ENCODE assay signal across 9 cellular contexts in the genomic region with DNA sequence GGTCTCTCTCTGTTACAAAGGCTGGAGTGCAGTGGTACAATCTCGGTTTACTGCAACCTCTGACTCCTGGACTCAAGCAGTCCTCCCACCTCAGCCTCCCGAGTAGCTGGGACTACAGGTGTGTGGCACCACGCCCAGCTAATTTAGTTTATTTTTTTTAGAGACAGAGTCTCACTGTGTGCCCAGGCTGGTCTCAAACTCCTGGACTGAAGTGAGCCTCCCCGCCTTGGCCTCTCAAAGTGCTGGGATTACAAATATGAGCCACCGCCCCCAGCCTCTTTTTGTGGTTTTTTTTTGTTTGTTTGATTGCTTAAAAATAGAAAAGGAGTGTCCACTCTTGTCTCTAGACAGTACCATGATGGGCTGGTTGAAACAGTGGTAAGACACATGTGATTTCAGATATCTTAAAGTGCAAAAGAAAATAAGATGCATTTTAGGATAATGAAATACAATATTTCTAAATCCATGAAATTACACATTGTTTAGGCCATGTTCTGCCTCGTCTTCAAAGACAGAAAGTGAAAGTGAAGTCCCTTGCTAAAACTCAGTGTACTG. TPM values are rescaled to one million over a fixed set of nuclear protein-coding genes. Genes with fewer than 3 reads are reported as not detected.
DNase-seq lines count a peak whose midpoint lies in the region; ATAC-seq and TF ChIP-seq lines count a peak whose summit lies in the region.
"Had no signal": no experiment of that assay in that cellular context is flagged by ENCODE, and none has a peak within 500 bp of the region (broad histone marks: within the 10 kb centered on the region; RNA-seq: fewer than 3 reads in every experiment).

No MANE protein-coding gene starts in this region.

- H3K4me3 Mint-ChIP-seq in IgD-negative memory B cell, result peak overlapping the region; percentile 5 to 86 (median 72)
- peak overlapping the region; percentile 72 for H3K4me3 Mint-ChIP-seq in activated T-helper 17 cell treated with anti-CD3 and anti-CD28 coated beads, Interleukin-2, amount 50 U/mL, for 72 hours
- peak overlapping the region; percentile 69 for H3K4me3 Mint-ChIP-seq in stimulated activated memory B cell treated with anti-CD40 and anti-IgM and Interleukin-4, amounts not matched to agents 10 μg/mL and 1 μg/mL and 100 μg/mL, for 72 hours

- TF ChIP-seq CTCF in right atrium auricular region (IDR thresholded peaks at IDR 0.05), result no peak

- peaks cover 25 to 37% (median 32%) of the 10 kb centered on the region in 3 donors for H3K4me1 Mint-ChIP-seq in IgD-negative memory B cell
- H3K4me1 Mint-ChIP-seq in activated T-helper 17 cell treated with anti-CD3 and anti-CD28 coated beads, Interleukin-2, amount 50 U/mL, for 72 hours, result peaks cover 34% of the 10 kb centered on the region
- H3K4me1 Mint-ChIP-seq in stimulated activated memory B cell treated with anti-CD40 and anti-IgM and Interleukin-4, amounts not matched to agents 10 μg/mL and 1 μg/mL and 100 μg/mL, for 72 hours, result peaks cover 37% of the 10 kb centered on the region

- peak overlapping the region; percentile 1 to 88 (median 87) for H3K27ac Mint-ChIP-seq in IgD-negative memory B cell
- peak overlapping the region; percentile 64 for H3K27ac Mint-ChIP-seq in activated T-helper 17 cell treated with anti-CD3 and anti-CD28 coated beads, Interleukin-2, amount 50 U/mL, for 72 hours
- peak overlapping the region; percentile 88 for H3K27ac Mint-ChIP-seq in stimulated activated memory B cell treated with anti-CD40 and anti-IgM and Interleukin-4, amounts not matched to agents 10 μg/mL and 1 μg/mL and 100 μg/mL, for 72 hours

- H3K9me3 Mint-ChIP-seq in IgD-negative memory B cell, result no peaks in the 10 kb centered on the region
- H3K9me3 Mint-ChIP-seq in activated T-helper 17 cell treated with anti-CD3 and anti-CD28 coated beads, Interleukin-2, amount 50 U/mL, for 72 hours, result no peaks in the 10 kb centered on the region
- no peaks in the 10 kb centered on the region for H3K9me3 Mint-ChIP-seq in stimulated activated memory B cell treated with anti-CD40 and anti-IgM and Interleukin-4, amounts not matched to agents 10 μg/mL and 1 μg/mL and 100 μg/mL, for 72 hours

- peaks cover 6% of the 10 kb centered on the region for H3K27me3 Mint-ChIP-seq in IgD-negative memory B cell
- no peaks in the 10 kb centered on the region for H3K27me3 Mint-ChIP-seq in activated T-helper 17 cell treated with anti-CD3 and anti-CD28 coated beads, Interleukin-2, amount 50 U/mL, for 72 hours
- peaks cover 9% of the 10 kb centered on the region for H3K27me3 Mint-ChIP-seq in stimulated activated memory B cell treated with anti-CD40 and anti-IgM and Interleukin-4, amounts not matched to agents 10 μg/mL and 1 μg/mL and 100 μg/mL, for 72 hours

- H3K9me3 ChIP-seq in right atrium auricular region, result no peaks in the 10 kb centered on the region

- peaks cover 2% of the 10 kb centered on the region for H3K36me3 Mint-ChIP-seq in IgD-negative memory B cell
- H3K36me3 Mint-ChIP-seq in activated T-helper 17 cell treated with anti-CD3 and anti-CD28 coated beads, Interleukin-2, amount 50 U/mL, for 72 hours (ENCODE audit: low read depth), result peaks cover 5% of the 10 kb centered on the region
- H3K36me3 Mint-ChIP-seq in stimulated activated memory B cell treated with anti-CD40 and anti-IgM and Interleukin-4, amounts not matched to agents 10 μg/mL and 1 μg/mL and 100 μg/mL, for 72 hours, result no peaks in the 10 kb centered on the region

- DNase-seq in right atrium auricular region (ENCODE audit: low spot score), result no peak
- no peak for DNase-seq in NAMALWA (ENCODE audit: low spot score)
- no peak for DNase-seq in stimulated activated CD4-positive, alpha-beta T cell treated with anti-CD3 and anti-CD28 coated beads, Interleukin-1b, Interleukin-23, amount 100 ng/mL, for 48 hours

- no peaks in the 10 kb centered on the region for H3K36me3 ChIP-seq in right atrium auricular region

- no peaks in the 10 kb centered on the region for H3K27me3 ChIP-seq in right atrium auricular region

- H3K27ac ChIP-seq in right atrium auricular region, result peak overlapping the region; percentile 58 to 71
- H3K27ac ChIP-seq: epithelial cell of prostate had no signal

- peak overlapping the region in 1 of 2 donors; percentile 18 for H3K4me3 ChIP-seq in right atrium auricular region

- H3K4me1 ChIP-seq in right atrium auricular region, result peaks cover 0 to 43% of the 10 kb centered on the region in 2 donors

- ATAC-seq in activated T-helper 17 cell treated with anti-CD3 and anti-CD28 coated beads, Interleukin-2, amount 50 U/mL, for 72 hours (replicated peaks), result no peak
- no peak for ATAC-seq in stimulated activated memory B cell treated with anti-CD40 and anti-IgM and Interleukin-4, amounts not matched to agents 10 μg/mL and 1 μg/mL and 100 μg/mL, for 72 hours
- ATAC-seq in GM21737 (IDR thresholded peaks at IDR 0.05; ENCODE audit: unreplicated experiment), result no peak

RNA-seq across cellular contexts. Expression of gene KIAA0513, which starts 27.4 kb away (rescaled TPM):
- 1.1 TPM for polyA plus RNA-seq in IgD-negative memory B cell
- total RNA-seq in activated T-helper 17 cell treated with anti-CD3 and anti-CD28 coated beads, Interleukin-2, amount 50 U/mL, for 72 hours, result 1 to 10 TPM; 3.9 to 9.6 TPM
- 10 to 100 TPM; 12.6 to 14.1 TPM for total RNA-seq in right atrium auricular region

RNA-seq across cellular contexts. Expression of gene ZDHHC7, which starts 43.7 kb away (rescaled TPM):
- 30.8 TPM for polyA plus RNA-seq in IgD-negative memory B cell
- total RNA-seq in activated T-helper 17 cell treated with anti-CD3 and anti-CD28 coated beads, Interleukin-2, amount 50 U/mL, for 72 hours, result 10 to 100 TPM; 25.2 to 32.9 TPM
- 10 to 100 TPM; 36.0 to 48.7 TPM for total RNA-seq in right atrium auricular region

RNA-seq across cellular contexts. Expression of gene CIBAR2, which starts 57.2 kb away (rescaled TPM):
- polyA plus RNA-seq in IgD-negative memory B cell, result not detected
- total RNA-seq in activated T-helper 17 cell treated with anti-CD3 and anti-CD28 coated beads, Interleukin-2, amount 50 U/mL, for 72 hours, result under 1 TPM in 1 of 2 donors, not detected in 1; 0.34 TPM
- total RNA-seq in right atrium auricular region, result not detected
- total RNA-seq: right cardiac atrium had no signal
